15 cellular contexts compared by ENCODE assay signal in the genomic region with DNA sequence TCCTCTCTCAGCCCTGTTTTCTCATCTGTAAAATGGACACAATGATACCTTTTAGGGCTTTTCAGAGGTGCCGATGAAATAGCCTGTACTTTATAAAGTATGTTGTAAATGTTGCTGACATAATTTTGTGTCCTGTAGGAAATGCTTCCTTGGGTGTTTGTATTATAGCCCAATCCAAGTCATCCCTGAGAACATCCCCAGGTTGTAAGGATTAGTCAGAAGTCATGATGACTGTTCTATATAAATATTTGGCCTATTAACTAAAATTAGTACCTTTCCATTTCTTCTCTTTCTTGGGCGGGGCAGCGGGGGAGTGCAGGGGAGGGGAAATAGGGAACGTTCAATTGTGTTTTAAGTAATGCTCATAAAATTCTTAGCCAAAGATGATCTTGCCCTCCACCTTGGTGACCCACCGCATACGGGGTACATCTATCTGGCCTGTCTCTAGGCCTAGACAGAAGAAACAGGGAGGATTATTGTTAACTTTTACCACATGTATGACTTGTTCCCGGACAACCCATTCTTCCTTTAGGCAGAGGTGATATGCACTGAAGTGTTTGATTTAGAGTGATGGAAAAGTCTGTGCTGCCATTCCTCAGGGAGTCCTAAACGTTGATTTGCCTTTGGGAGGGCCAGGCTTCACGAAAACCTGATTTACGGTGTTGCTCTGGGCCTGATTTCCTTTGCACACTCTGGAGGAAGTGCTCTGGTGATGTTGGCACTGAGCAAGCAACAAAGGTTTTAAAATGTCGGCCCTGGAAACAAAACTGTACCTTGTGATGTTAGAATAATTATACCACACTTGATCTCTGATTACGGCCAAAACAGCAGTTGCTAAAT.
DNase-seq lines count a peak whose midpoint lies in the region; FAIRE-seq and TF ChIP-seq lines count a peak whose summit lies in the region.
"Had no signal": no experiment of that assay in that cellular context is flagged by ENCODE, and none has a peak within 500 bp of the region (broad histone marks: within the 10 kb centered on the region; RNA-seq: fewer than 3 reads in every experiment).

No MANE protein-coding gene starts in this region.

- TF ChIP-seq CTCF in bronchial epithelial cell (IDR thresholded peaks at IDR 0.05; ENCODE audit: insufficient read depth, low read length, severe bottlenecking) (no peak), thyroid gland (IDR thresholded peaks at IDR 0.05) (no peak), WERI-Rb-1 (IDR thresholded peaks at IDR 0.05; ENCODE audit: low read depth, low read length) (no peak)

- H3K4me1 ChIP-seq in thyroid gland, result peaks cover 5 to 22% of the 10 kb centered on the region in 2 donors

- H3K27ac ChIP-seq in thyroid gland (peak overlapping the region; percentile 51 to 67 (median 59)), WERI-Rb-1 (no peak overlapping the region)

- H3K27me3 ChIP-seq in bronchial epithelial cell (ENCODE audit: control insufficient read depth, insufficient read depth, low read length) (no peaks in the 10 kb centered on the region), thyroid gland (no peaks in the 10 kb centered on the region), WERI-Rb-1 (ENCODE audit: insufficient read depth, low read depth, severe bottlenecking) (no peaks in the 10 kb centered on the region)
- H3K27me3 ChIP-seq: heart left ventricle had no signal

- intact Hi-C loops in thyroid gland (cut with DNase I), result no loop called here

- H3K36me3 ChIP-seq in bronchial epithelial cell (ENCODE audit: control insufficient read depth, insufficient read depth, low read length) (no peaks in the 10 kb centered on the region), thyroid gland (no peaks in the 10 kb centered on the region), WERI-Rb-1 (no peaks in the 10 kb centered on the region; the same call in 1 of the 2 replicates)
- H3K36me3 ChIP-seq: heart left ventricle had no signal

- no peak for FAIRE-seq in bronchial epithelial cell (lab: Jason Lieb, UNC)
- FAIRE-seq: A204.1 had no signal

- H3K4me3 ChIP-seq in bronchial epithelial cell (ENCODE audit: low read depth, low read length) (no peak overlapping the region), thyroid gland (replicated peaks in 1 of 3) (no peak overlapping the region), WERI-Rb-1 (ENCODE audit: low read depth, low read length) (no peak overlapping the region)
- H3K4me3 ChIP-seq: heart left ventricle had no signal

- WGBS in thyroid gland, 2 donors, result 72 to 78% methylated on average over 12 of the region's 12 CpGs

- H3K9me3 ChIP-seq in thyroid gland (no peaks in the 10 kb centered on the region), WERI-Rb-1 (ENCODE audit: severe bottlenecking) (no peaks in the 10 kb centered on the region)
- H3K9me3 ChIP-seq: heart left ventricle had no signal

- TF ChIP-seq POLR2A in thyroid gland (IDR thresholded peaks at IDR 0.05) (no peak), erythroblast (IDR thresholded peaks at IDR 0.05; ENCODE audit: low read length) (no peak)

- DNase-seq in NCI-H2081 (lab: John Stamatoyannopoulos, UW) (peak; percentile 13 to 52), NCI-H2081 treated with DMSO at 0.1 percent for 48 hours (lab: John Stamatoyannopoulos, UW) (no peak), bronchial epithelial cell (ENCODE audit: low read depth) (peak; percentile 75), lung microvascular endothelial cell (ENCODE audit: low read depth in 2 of 2) (peak; percentile 48 to 94), thyroid gland (no peak), erythroblast (lab: John Stamatoyannopoulos, UW) (no peak), WERI-Rb-1 (no peak), NCI-H128 (lab: John Stamatoyannopoulos, UW; ENCODE audit: unreplicated experiment) (no peak)
- DNase-seq: activated CD4-positive, alpha-beta memory T cell treated with anti-CD3 and anti-CD28 coated beads for 36 hours; effector CD8-positive, alpha-beta T cell; left colon; NCI-H524; T-helper 9 cell had no signal

Comparison
In these comparisons a context has a peak if more than half of its experiments do, and no peak if none do; other contexts are left out.
1. DNase-seq: peak in NCI-H2081 (2 of 2), bronchial epithelial cell (single experiment) and lung microvascular endothelial cell (2 of 2); none in NCI-H2081 treated with DMSO at 0.1 percent for 48 hours (single experiment), thyroid gland (0 of 2), erythroblast (0 of 2), WERI-Rb-1 (single experiment) and NCI-H128 (single experiment).